In the genomic region with DNA sequence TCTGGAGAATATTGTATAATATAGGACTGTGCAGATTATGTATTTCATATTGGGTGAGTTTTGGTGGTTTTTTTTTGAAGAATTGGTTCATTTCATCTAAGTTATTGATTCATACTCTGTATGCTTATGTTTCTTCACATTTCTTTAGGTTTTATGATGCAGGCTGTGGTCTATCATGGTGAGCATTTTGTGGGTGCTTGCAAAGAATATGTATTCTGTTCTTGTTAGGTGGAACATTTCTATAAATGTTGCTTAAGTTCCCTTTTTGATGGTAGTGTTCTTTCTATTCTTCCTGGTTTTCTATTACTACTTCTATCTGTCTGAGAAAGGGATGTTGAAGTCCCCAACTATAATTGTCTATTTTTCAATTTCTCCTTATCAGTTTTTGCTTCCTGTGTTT, we compare ENCODE assay signal across 12 cellular contexts.
"Had no signal": no experiment of that assay in that cellular context is flagged by ENCODE, and none has a peak within 500 bp of the region (broad histone marks: within the 10 kb centered on the region; RNA-seq: fewer than 3 reads in every experiment).

No MANE protein-coding gene starts in this region.

- H3K9me3 Mint-ChIP-seq: activated T-cell treated with anti-CD3 and anti-CD28 coated beads, Interleukin-2, amount 50 U/mL, for 4 hours had no signal

- H3K27ac ChIP-seq: esophagus squamous epithelium, lower lobe of right lung, right atrium auricular region had no signal

- DNase-seq: activated CD4-positive, alpha-beta T cell treated with anti-CD3 and anti-CD28 coated beads, Interleukin-2, amount 50 U/mL, for 1 hour; activated gamma-delta T cell treated with Interleukin-2 at 50 U/mL for 16 hours; activated T-cell treated with anti-CD3 and anti-CD28 coated beads, Interleukin-2, amount 50 U/mL, for 4 hours; aorta; esophagus squamous epithelium; foreskin fibroblast; glutamatergic neuron; lower lobe of right lung; midbrain; small intestine; trophoblast cell had no signal

- ATAC-seq: activated T-cell treated with anti-CD3 and anti-CD28 coated beads, Interleukin-2, amount 50 U/mL, for 4 hours; lower lobe of right lung had no signal

- H3K4me3 Mint-ChIP-seq: activated T-cell treated with anti-CD3 and anti-CD28 coated beads, Interleukin-2, amount 50 U/mL, for 4 hours had no signal

- H3K36me3 ChIP-seq: lower lobe of right lung, right atrium auricular region had no signal

- H3K27me3 ChIP-seq: esophagus squamous epithelium, right atrium auricular region had no signal

- H3K9me3 ChIP-seq: esophagus squamous epithelium, lower lobe of right lung, right atrium auricular region had no signal

- H3K4me3 ChIP-seq: esophagus squamous epithelium, lower lobe of right lung, right atrium auricular region had no signal
